In genomic region chr19:13153627-13154240, GRCh38 we compare ENCODE assay signal across 8 cellular contexts. TPM values are rescaled to one million over a fixed set of nuclear protein-coding genes. Genes with fewer than 3 reads are reported as not detected.
DNase-seq lines count a peak whose midpoint lies in the region; ATAC-seq, FAIRE-seq and TF ChIP-seq lines count a peak whose summit lies in the region.

No MANE protein-coding gene starts in this region.

- DNase-seq in EH (ENCODE audit: low read depth): peak; percentile 48
- DNase-seq in LNCaP clone FGC (ENCODE audit: low read depth): no peak
- DNase-seq in activated naive CD8-positive, alpha-beta T cell treated with anti-CD3 and anti-CD28 coated beads, Interleukin-2, amount 10 ng/mL, durations not matched to agents 7 days and 5 days: no peak
- peak; percentile 34 for DNase-seq in hepatic stellate cell (ENCODE audit: low spot score)
- no peak for DNase-seq in frontal cortex (ENCODE audit: low spot score in 2 of 2)
- DNase-seq in NCI-H526 treated with DMSO at 0.1 percent for 48 hours (lab: John Stamatoyannopoulos, UW): no peak

- H3K27ac Mint-ChIP-seq in activated naive CD8-positive, alpha-beta T cell treated with anti-CD3 and anti-CD28 coated beads, Interleukin-2, amount 10 ng/mL, durations not matched to agents 7 days and 5 days: peak overlapping the region; percentile 100

- H3K4me1 ChIP-seq in skeletal muscle tissue (ENCODE audit: control insufficient read depth in 3 of 3, insufficient read depth in 3 of 3, low read length in 3 of 3): peaks cover 30 to 57% (median 38%) of the 10 kb centered on the region in 3 donors

- no peaks in the 10 kb centered on the region for H3K9me3 Mint-ChIP-seq in activated naive CD8-positive, alpha-beta T cell treated with anti-CD3 and anti-CD28 coated beads, Interleukin-2, amount 10 ng/mL, durations not matched to agents 7 days and 5 days

- H3K36me3 ChIP-seq in skeletal muscle tissue (ENCODE audit: control insufficient read depth in 3 of 3, insufficient read depth in 3 of 3, low read length in 3 of 3): peaks cover 0 to 3% (median 0%) of the 10 kb centered on the region in 3 donors

- H3K4me3 ChIP-seq in LNCaP clone FGC (ENCODE audit: low read depth, low read length): peak overlapping the region; percentile 84
- peak overlapping the region; percentile 75 to 94 (median 89) for H3K4me3 ChIP-seq in skeletal muscle tissue (ENCODE audit: low read length in 3 of 3)

- no peak for FAIRE-seq in frontal cortex (lab: Jason Lieb, UNC)

- TF ChIP-seq CTCF in LNCaP clone FGC (IDR thresholded peaks at IDR 0.05; ENCODE audit: control insufficient read depth, extremely low read depth, insufficient read depth): peak; percentile 27; the same call in 1 of the 2 replicates

- H3K4me3 Mint-ChIP-seq in activated naive CD8-positive, alpha-beta T cell treated with anti-CD3 and anti-CD28 coated beads, Interleukin-2, amount 10 ng/mL, durations not matched to agents 7 days and 5 days: peak overlapping the region; percentile 98

- peaks cover 24% of the 10 kb centered on the region for H3K36me3 Mint-ChIP-seq in activated naive CD8-positive, alpha-beta T cell treated with anti-CD3 and anti-CD28 coated beads, Interleukin-2, amount 10 ng/mL, durations not matched to agents 7 days and 5 days

- H3K9me3 ChIP-seq in skeletal muscle tissue (ENCODE audit: control insufficient read depth in 3 of 3, low read length in 3 of 3): no peaks in the 10 kb centered on the region

- H3K9ac ChIP-seq in skeletal muscle tissue (ENCODE audit: low read depth in 1 of 3, low read length in 3 of 3): peak overlapping the region; percentile 84 to 95 (median 95)

- ATAC-seq in activated naive CD8-positive, alpha-beta T cell treated with anti-CD3 and anti-CD28 coated beads, Interleukin-2, amount 10 ng/mL, durations not matched to agents 7 days and 5 days (ENCODE audit: low read depth): no peak
- ATAC-seq in GM18909 (IDR thresholded peaks at IDR 0.05; ENCODE audit: poor library complexity, unreplicated experiment): no peak

- H3K27me3 Mint-ChIP-seq in activated naive CD8-positive, alpha-beta T cell treated with anti-CD3 and anti-CD28 coated beads, Interleukin-2, amount 10 ng/mL, durations not matched to agents 7 days and 5 days: no peaks in the 10 kb centered on the region

- H3K27ac ChIP-seq in skeletal muscle tissue (ENCODE audit: low read depth, low read length): peak overlapping the region; percentile 100

- H3K27me3 ChIP-seq in skeletal muscle tissue (ENCODE audit: control insufficient read depth in 3 of 3, insufficient read depth in 3 of 3, low read length in 3 of 3): peaks cover 0 to 20% (median 4%) of the 10 kb centered on the region in 3 donors

- POLR2A ChIA-PET in activated naive CD8-positive, alpha-beta T cell treated with anti-CD3 and anti-CD28 coated beads, Interleukin-2, amount 10 ng/mL, durations not matched to agents 7 days and 5 days (lab: Charles Lee): interaction anchor here (0.5 to 5.4 kb wide), 19 partner anchors 12 to 1231 kb away, joined by 3 to 267 read pairs (median 10); partner anchors contain the start of genes NACC1 and TRMT1

- peaks cover 33% of the 10 kb centered on the region for H3K4me1 Mint-ChIP-seq in activated naive CD8-positive, alpha-beta T cell treated with anti-CD3 and anti-CD28 coated beads, Interleukin-2, amount 10 ng/mL, durations not matched to agents 7 days and 5 days

RNA-seq across cellular contexts. Expression of gene IER2, which starts 3.5 kb away (rescaled TPM):
- total RNA-seq in activated naive CD8-positive, alpha-beta T cell treated with anti-CD3 and anti-CD28 coated beads, Interleukin-2, amount 10 ng/mL, durations not matched to agents 7 days and 5 days: 100 to 1,000 TPM; 167 to 178 TPM
- total RNA-seq in skeletal muscle tissue (23.5 TPM), frontal cortex (9.0 TPM)

RNA-seq across cellular contexts. Expression of gene STX10, which starts 3.6 kb away (rescaled TPM):
- 10 to 100 TPM; 67.1 to 69.9 TPM for total RNA-seq in activated naive CD8-positive, alpha-beta T cell treated with anti-CD3 and anti-CD28 coated beads, Interleukin-2, amount 10 ng/mL, durations not matched to agents 7 days and 5 days
- total RNA-seq in skeletal muscle tissue (24.5 TPM), frontal cortex (18.3 TPM)

RNA-seq across cellular contexts. Expression of gene NACC1, which starts 35.7 kb away (rescaled TPM):
- 10 to 100 TPM; 56.3 to 57.2 TPM for total RNA-seq in activated naive CD8-positive, alpha-beta T cell treated with anti-CD3 and anti-CD28 coated beads, Interleukin-2, amount 10 ng/mL, durations not matched to agents 7 days and 5 days
- total RNA-seq in skeletal muscle tissue (10.4 TPM), frontal cortex (16.3 TPM)

RNA-seq across cellular contexts. Expression of gene TRMT1, which starts 37.2 kb away (rescaled TPM):
- total RNA-seq in activated naive CD8-positive, alpha-beta T cell treated with anti-CD3 and anti-CD28 coated beads, Interleukin-2, amount 10 ng/mL, durations not matched to agents 7 days and 5 days: 10 to 100 TPM; 54.3 to 55.8 TPM
- total RNA-seq in skeletal muscle tissue (13.0 TPM), frontal cortex (17.9 TPM)

RNA-seq across cellular contexts. Expression of gene LYL1, which starts 51.1 kb away (rescaled TPM):
- total RNA-seq in activated naive CD8-positive, alpha-beta T cell treated with anti-CD3 and anti-CD28 coated beads, Interleukin-2, amount 10 ng/mL, durations not matched to agents 7 days and 5 days: 1 to 10 TPM; 3.7 TPM
- total RNA-seq in skeletal muscle tissue (13.6 TPM), frontal cortex (2.9 TPM)

Comparison
In these comparisons a context has a peak if more than half of its experiments do, and no peak if none do; other contexts are left out.
1. DNase-seq: peak in EH (single experiment) and hepatic stellate cell (single experiment); none in LNCaP clone FGC (single experiment), activated naive CD8-positive, alpha-beta T cell treated with anti-CD3 and anti-CD28 coated beads, Interleukin-2, amount 10 ng/mL, durations not matched to agents 7 days and 5 days (single experiment), frontal cortex (0 of 2) and NCI-H526 treated with DMSO at 0.1 percent for 48 hours (single experiment).